In the genomic region with DNA sequence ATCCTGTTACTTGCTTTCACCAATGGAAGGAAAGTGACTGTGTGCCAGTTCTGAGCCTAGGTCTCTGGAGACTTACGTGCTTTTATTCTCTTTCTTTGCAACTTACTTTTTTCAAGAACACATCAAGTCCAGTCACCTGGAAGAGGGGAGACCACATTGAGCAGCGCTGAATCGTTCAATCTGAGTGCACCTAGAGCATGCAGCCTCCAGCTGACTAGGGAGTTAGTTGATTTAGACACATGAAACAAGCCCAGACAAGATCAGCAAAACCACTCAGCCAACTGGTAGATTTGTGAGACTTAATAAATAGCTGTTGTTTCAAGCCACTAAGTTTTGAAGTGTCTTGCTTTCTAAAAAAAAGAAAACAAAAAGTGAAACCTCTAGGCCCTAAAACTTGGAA, we compare ENCODE assay signal across 20 cellular contexts.
DNase-seq lines count a peak whose midpoint lies in the region; ATAC-seq and TF ChIP-seq lines count a peak whose summit lies in the region.
"Had no signal": no experiment of that assay in that cellular context is flagged by ENCODE, and none has a peak within 500 bp of the region (broad histone marks: within the 10 kb centered on the region; RNA-seq: fewer than 3 reads in every experiment).

No MANE protein-coding gene starts in this region.

- no peaks in the 10 kb centered on the region for H3K79me2 ChIP-seq in SU-DHL-6 (ENCODE audit: insufficient read depth, low read length)

- no peaks in the 10 kb centered on the region for H3K36me3 ChIP-seq in SU-DHL-6 (ENCODE audit: low read length)
- H3K36me3 ChIP-seq: heart right ventricle, Peyer's patch, right atrium auricular region had no signal

- ATAC-seq in GM18511 (IDR thresholded peaks at IDR 0.05; ENCODE audit: unreplicated experiment) (peak; percentile 48), HG03469 (IDR thresholded peaks at IDR 0.05; ENCODE audit: unreplicated experiment) (no peak)
- ATAC-seq: activated CD4-positive, alpha-beta T cell treated with anti-CD3 and anti-CD28 coated beads for 36 hours; heart right ventricle; SK-N-SH treated with all-trans-retinoic acid at 6 μM for 48 hours; stimulated activated effector memory CD8-positive, alpha-beta T cell treated with anti-CD3 and anti-CD28 coated beads, Interleukin-12 subunit alpha, Interleukin-12 subunit beta, amount 100 ng/mL, for 72 hours had no signal

- no peaks in the 10 kb centered on the region for H3K9me3 ChIP-seq in SU-DHL-6 (ENCODE audit: insufficient read depth, low read length)
- H3K9me3 ChIP-seq: Peyer's patch, right atrium auricular region had no signal

- H3K27ac ChIP-seq in SU-DHL-6 (ENCODE audit: low read depth, low read length): no peak overlapping the region
- H3K27ac ChIP-seq: heart right ventricle, Peyer's patch, right atrium auricular region had no signal

- H3K4me2 ChIP-seq in SU-DHL-6 (ENCODE audit: low read depth, low read length, poor library complexity, severe bottlenecking): no peak overlapping the region

- no peak overlapping the region for H3K9ac ChIP-seq in SU-DHL-6 (ENCODE audit: low read length)

- peak overlapping the region; percentile 82 for H2AFZ ChIP-seq in SU-DHL-6 (ENCODE audit: low read depth, low read length, severe bottlenecking)

- no peaks in the 10 kb centered on the region for H4K20me1 ChIP-seq in SU-DHL-6 (ENCODE audit: low read depth, low read length)

- H3K9me2 ChIP-seq in SU-DHL-6 (replicated peaks; ENCODE audit: insufficient read depth, low read length): no peaks in the 10 kb centered on the region

- DNase-seq in NCI-H1105 treated with DMSO at 0.1 percent for 48 hours (lab: John Stamatoyannopoulos, UW) (peak; percentile 95), kidney tubule cell (ENCODE audit: low spot score) (peak; percentile 44), globus pallidus (ENCODE audit: low spot score) (no peak), ureter (ENCODE audit: low spot score) (no peak)
- DNase-seq: activated CD4-positive, alpha-beta T cell treated with anti-CD3 and anti-CD28 coated beads for 36 hours; activated naive CD8-positive, alpha-beta T cell treated with anti-CD3 and anti-CD28 coated beads for 36 hours; CD4-positive, alpha-beta T cell; effector memory CD4-positive, alpha-beta T cell; GOT3; heart right ventricle; immature natural killer cell; NCI-H82; Peyer's patch had no signal

- no peak for TF ChIP-seq CTCF in SU-DHL-6 (IDR thresholded peaks at IDR 0.05; ENCODE audit: insufficient read depth, low read length, poor library complexity, severe bottlenecking)

- H3K27me3 ChIP-seq in SU-DHL-6 (ENCODE audit: low read length): no peaks in the 10 kb centered on the region
- H3K27me3 ChIP-seq: heart right ventricle, Peyer's patch, right atrium auricular region had no signal

- no peaks in the 10 kb centered on the region for H3F3A ChIP-seq in SU-DHL-6 (ENCODE audit: insufficient read depth)

- H3K4me3 ChIP-seq in SU-DHL-6 (ENCODE audit: insufficient read depth, low read length, poor library complexity, severe bottlenecking): no peak overlapping the region
- H3K4me3 ChIP-seq: heart right ventricle, lung, Peyer's patch, right atrium auricular region had no signal

Comparison
In these comparisons a context has a peak if more than half of its experiments do, and no peak if none do; other contexts are left out.
1. DNase-seq: peak in NCI-H1105 treated with DMSO at 0.1 percent for 48 hours (single experiment) and kidney tubule cell (single experiment); none in globus pallidus (single experiment) and ureter (single experiment).